ENCODE assay signal across 8 cellular contexts in the genomic region with DNA sequence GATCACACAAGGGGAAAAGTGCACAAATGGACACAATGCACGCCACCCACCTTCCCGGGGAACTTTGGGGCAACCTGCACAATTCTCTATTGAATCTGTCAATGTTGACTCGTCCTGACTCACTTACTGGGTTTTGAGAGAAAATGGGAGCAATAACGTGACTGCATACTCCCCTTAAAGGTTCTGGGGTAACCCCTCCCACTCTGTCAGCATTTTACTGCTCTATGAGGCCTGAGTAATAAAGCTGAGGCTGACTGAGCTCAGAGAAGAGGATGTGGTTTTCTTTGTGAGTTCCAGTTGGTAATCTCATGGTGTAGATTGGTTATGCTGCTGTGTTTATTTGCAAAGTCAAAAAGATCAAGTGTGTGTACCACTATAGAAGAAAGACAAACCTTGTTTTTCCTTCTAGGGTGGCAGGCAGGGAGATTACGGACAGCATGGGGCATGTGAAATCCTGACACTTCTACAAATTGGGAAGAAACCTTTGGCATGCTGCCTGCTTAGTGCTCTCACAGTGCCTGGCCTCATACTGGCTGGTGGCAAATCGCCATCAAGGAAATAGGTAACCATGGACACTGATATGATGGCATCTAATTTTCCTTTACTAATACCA. TPM values are rescaled to one million over a fixed set of nuclear protein-coding genes. Genes with fewer than 3 reads are reported as not detected.
A peak's percentile ranks its signal among the peaks of the same experiment; 100 is the strongest.
DNase-seq lines count a peak whose midpoint lies in the region; ATAC-seq and TF ChIP-seq lines count a peak whose summit lies in the region.
"Had no signal": no experiment of that assay in that cellular context is flagged by ENCODE, and none has a peak within 500 bp of the region (broad histone marks: within the 10 kb centered on the region; RNA-seq: fewer than 3 reads in every experiment).

No MANE protein-coding gene starts in this region.

- peaks cover 23% of the 10 kb centered on the region for H3K4me1 ChIP-seq in foreskin keratinocyte

- peak overlapping the region; percentile 94 for H3K27ac Mint-ChIP-seq in activated CD8-positive, alpha-beta memory T cell treated with anti-CD3 and anti-CD28 coated beads, Interleukin-2, amount 10 ng/mL, durations not matched to agents 7 days and 5 days

- TF ChIP-seq CTCF in foreskin keratinocyte (conservative IDR thresholded peaks at IDR 0.05) = no peak

- H3K27ac ChIP-seq in foreskin keratinocyte = peak overlapping the region; percentile 69
- H3K27ac ChIP-seq: gastrocnemius medialis had no signal

- peak; percentile 95 for DNase-seq in NCI-H226
- DNase-seq in activated CD8-positive, alpha-beta memory T cell treated with anti-CD3 and anti-CD28 coated beads, Interleukin-2, amount 10 ng/mL, durations not matched to agents 7 days and 5 days = peak; percentile 87
- DNase-seq in foreskin keratinocyte = peak; percentile 96 to 97
- DNase-seq in stimulated activated CD8-positive, alpha-beta memory T cell treated with anti-CD3 and anti-CD28 coated beads, Interleukin-2, amount 100 ng/mL, for 1 hour (ENCODE audit: low read depth in 2 of 2) = peak; percentile 13 to 24
- DNase-seq in NCI-H1092 treated with DMSO at 0.1 percent for 48 hours (lab: John Stamatoyannopoulos, UW) = no peak
- DNase-seq: gastrocnemius medialis had no signal

- CTCF ChIA-PET in activated CD8-positive, alpha-beta memory T cell treated with anti-CD3 and anti-CD28 coated beads, Interleukin-2, amount 10 ng/mL, durations not matched to agents 7 days and 5 days (lab: Charles Lee) = interaction anchor here (1.0 to 12.6 kb wide), 14 partner anchors 10 to 377 kb away, joined by 3 to 145 read pairs (median 4); partner anchors contain the start of genes APOA1, APOA5 and ZPR1

- ATAC-seq in GM18861 (IDR thresholded peaks at IDR 0.05; ENCODE audit: unreplicated experiment) (peak; percentile 91), HG02798 (IDR thresholded peaks at IDR 0.05; ENCODE audit: poor library complexity, unreplicated experiment) (peak; percentile 95), foreskin keratinocyte (peak; percentile 96)
- peak; percentile 94 for ATAC-seq in activated CD8-positive, alpha-beta memory T cell treated with anti-CD3 and anti-CD28 coated beads, Interleukin-2, amount 10 ng/mL, durations not matched to agents 7 days and 5 days

- H3K27me3 ChIP-seq in foreskin keratinocyte = no peaks in the 10 kb centered on the region
- H3K27me3 ChIP-seq: gastrocnemius medialis had no signal

- H3K4me1 Mint-ChIP-seq in activated CD8-positive, alpha-beta memory T cell treated with anti-CD3 and anti-CD28 coated beads, Interleukin-2, amount 10 ng/mL, durations not matched to agents 7 days and 5 days = peaks cover 62% of the 10 kb centered on the region

- H3K36me3 Mint-ChIP-seq in activated CD8-positive, alpha-beta memory T cell treated with anti-CD3 and anti-CD28 coated beads, Interleukin-2, amount 10 ng/mL, durations not matched to agents 7 days and 5 days = peaks cover 44% of the 10 kb centered on the region

- H3K4me3 Mint-ChIP-seq in activated CD8-positive, alpha-beta memory T cell treated with anti-CD3 and anti-CD28 coated beads, Interleukin-2, amount 10 ng/mL, durations not matched to agents 7 days and 5 days = peak overlapping the region; percentile 67

- no peaks in the 10 kb centered on the region for H3K9me3 Mint-ChIP-seq in activated CD8-positive, alpha-beta memory T cell treated with anti-CD3 and anti-CD28 coated beads, Interleukin-2, amount 10 ng/mL, durations not matched to agents 7 days and 5 days (ENCODE audit: low read depth)

- H3K27me3 Mint-ChIP-seq in activated CD8-positive, alpha-beta memory T cell treated with anti-CD3 and anti-CD28 coated beads, Interleukin-2, amount 10 ng/mL, durations not matched to agents 7 days and 5 days = no peaks in the 10 kb centered on the region

RNA-seq across cellular contexts. Expression of gene APOA1, which starts 16.1 kb away (rescaled TPM):
- total RNA-seq in activated CD8-positive, alpha-beta memory T cell treated with anti-CD3 and anti-CD28 coated beads, Interleukin-2, amount 10 ng/mL, durations not matched to agents 7 days and 5 days = under 1 TPM in 1 of 2 experiments, not detected in 1; 0.23 TPM
- not detected in 2 replicates for total RNA-seq in foreskin keratinocyte
- not detected in 2 replicates for polyA plus RNA-seq in foreskin keratinocyte

RNA-seq across cellular contexts. Expression of gene APOC3, which starts 23.9 kb away (rescaled TPM):
- not detected for total RNA-seq in activated CD8-positive, alpha-beta memory T cell treated with anti-CD3 and anti-CD28 coated beads, Interleukin-2, amount 10 ng/mL, durations not matched to agents 7 days and 5 days
- not detected in 2 replicates for total RNA-seq in foreskin keratinocyte
- polyA plus RNA-seq in foreskin keratinocyte = not detected in 2 replicates

RNA-seq across cellular contexts. Expression of gene APOA4, which starts 30.5 kb away (rescaled TPM):
- not detected for total RNA-seq in activated CD8-positive, alpha-beta memory T cell treated with anti-CD3 and anti-CD28 coated beads, Interleukin-2, amount 10 ng/mL, durations not matched to agents 7 days and 5 days
- not detected in 2 replicates for total RNA-seq in foreskin keratinocyte
- polyA plus RNA-seq in foreskin keratinocyte = not detected in 2 replicates
